In the genomic region with DNA sequence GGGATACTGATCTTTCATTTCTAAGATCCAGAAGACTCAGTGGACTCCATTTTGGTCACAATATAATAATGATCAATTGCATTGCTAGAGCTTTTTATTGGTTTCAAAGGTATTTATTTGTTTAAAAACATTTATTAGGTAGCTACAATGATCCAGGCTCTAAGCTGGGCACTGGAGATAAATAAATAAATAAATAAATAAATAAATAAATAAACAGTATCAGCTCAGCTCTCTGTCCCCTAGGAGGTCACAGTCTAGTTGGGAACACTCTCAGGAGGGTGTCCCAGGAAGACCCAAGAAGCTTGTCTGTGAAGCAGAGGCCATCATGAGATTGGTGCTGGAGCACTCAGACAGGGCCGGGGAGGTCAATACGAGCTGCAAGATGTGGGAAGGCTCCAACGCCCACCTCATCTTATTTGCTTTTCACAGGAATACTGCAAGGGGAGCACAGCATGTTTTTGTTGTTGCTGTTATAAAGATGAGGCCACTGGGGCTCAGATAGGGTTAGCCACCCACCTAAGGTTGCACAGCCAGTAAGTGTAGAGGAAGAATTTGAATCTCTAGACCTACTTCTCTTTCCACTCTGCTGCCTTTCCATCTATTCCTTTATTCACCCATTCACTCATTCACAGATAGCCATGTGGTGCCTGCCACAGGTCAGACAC, we compare ENCODE assay signal across 13 cellular contexts. TPM values are rescaled to one million over a fixed set of nuclear protein-coding genes. Genes with fewer than 3 reads are reported as not detected.
DNase-seq lines count a peak whose midpoint lies in the region; ATAC-seq and TF ChIP-seq lines count a peak whose summit lies in the region.
"Had no signal": no experiment of that assay in that cellular context is flagged by ENCODE, and none has a peak within 500 bp of the region (broad histone marks: within the 10 kb centered on the region; RNA-seq: fewer than 3 reads in every experiment).

No MANE protein-coding gene starts in this region.

- no peak overlapping the region for H3K4me3 ChIP-seq in CD8-positive, alpha-beta T cell (ENCODE audit: low read depth, low read length)
- H3K4me3 ChIP-seq in KMS-11 (IDR thresholded peaks at IDR 0.05; ENCODE audit: insufficient read depth, low read depth, low read length) (no peak overlapping the region), sigmoid colon (no peak overlapping the region)
- H3K4me3 ChIP-seq: suprapubic skin had no signal

- H2AFZ ChIP-seq in KMS-11 (ENCODE audit: low read depth): no peak overlapping the region

- no peak overlapping the region for H3K9ac ChIP-seq in KMS-11

- H3K4me1 ChIP-seq in CD8-positive, alpha-beta T cell (ENCODE audit: insufficient read depth, low read length): peaks cover 83% of the 10 kb centered on the region
- H3K4me1 ChIP-seq in KMS-11 (ENCODE audit: low read depth, poor library complexity, severe bottlenecking) (peaks cover 91% of the 10 kb centered on the region), sigmoid colon (peaks cover 0 to 94% (median 70%) of the 10 kb centered on the region in 4 donors)

- H3K27ac ChIP-seq in CD8-positive, alpha-beta T cell (ENCODE audit: low read depth, low read length): no peak overlapping the region
- H3K27ac ChIP-seq in KMS-11 (peak overlapping the region; percentile 82; the same call in 1 of the 2 replicates), sigmoid colon (peak overlapping the region; percentile 77 to 92 (median 80))
- H3K27ac ChIP-seq: suprapubic skin had no signal

- H3K27ac Mint-ChIP-seq in CD8-positive, alpha-beta T cell: peak overlapping the region; percentile 97
- peak overlapping the region; percentile 100 for H3K27ac Mint-ChIP-seq in activated naive CD8-positive, alpha-beta T cell treated with anti-CD3 and anti-CD28 coated beads for 36 hours

- H3K9me3 ChIP-seq in CD8-positive, alpha-beta T cell (ENCODE audit: low read length): no peaks in the 10 kb centered on the region
- no peaks in the 10 kb centered on the region for H3K9me3 ChIP-seq in sigmoid colon
- H3K9me3 ChIP-seq: suprapubic skin had no signal

- no peak for TF ChIP-seq EP300 in sigmoid colon (IDR thresholded peaks at IDR 0.05)

- no peaks in the 10 kb centered on the region for H4K20me1 ChIP-seq in KMS-11 (ENCODE audit: insufficient read depth)

- H3K4me3 Mint-ChIP-seq in CD8-positive, alpha-beta T cell: no peak overlapping the region
- peak overlapping the region; percentile 27 for H3K4me3 Mint-ChIP-seq in activated naive CD8-positive, alpha-beta T cell treated with anti-CD3 and anti-CD28 coated beads for 36 hours

- no peaks in the 10 kb centered on the region for H3K27me3 Mint-ChIP-seq in CD8-positive, alpha-beta T cell (ENCODE audit: low read depth)
- H3K27me3 Mint-ChIP-seq in activated naive CD8-positive, alpha-beta T cell treated with anti-CD3 and anti-CD28 coated beads for 36 hours: no peaks in the 10 kb centered on the region

- ATAC-seq in CD8-positive, alpha-beta T cell: no peak
- ATAC-seq: SK-N-SH treated with all-trans-retinoic acid at 6 μM for 48 hours had no signal

- no peaks in the 10 kb centered on the region for H3K79me2 ChIP-seq in KMS-11 (ENCODE audit: insufficient read depth, low read depth)

- H3K9me3 Mint-ChIP-seq in CD8-positive, alpha-beta T cell: no peaks in the 10 kb centered on the region
- H3K9me3 Mint-ChIP-seq in activated naive CD8-positive, alpha-beta T cell treated with anti-CD3 and anti-CD28 coated beads for 36 hours: peaks cover 7% of the 10 kb centered on the region

- no peak for DNase-seq in CD8-positive, alpha-beta T cell
- DNase-seq in activated naive CD8-positive, alpha-beta T cell treated with anti-CD3 and anti-CD28 coated beads for 36 hours: no peak
- no peak for DNase-seq in sigmoid colon
- no peak for DNase-seq in hepatic stellate cell (ENCODE audit: low spot score)
- no peak for DNase-seq in NOMO-1 (lab: John Stamatoyannopoulos, UW; ENCODE audit: unreplicated experiment in 2 of 2)
- no peak for DNase-seq in KG1 (lab: John Stamatoyannopoulos, UW)
- DNase-seq: kidney glomerular epithelial cell; NK-92 treated with Interleukin-12 subunit alpha and Interleukin-12 subunit beta, amount 100 ng/mL, for 24 hours; retina had no signal

- POLR2A ChIA-PET in CD8-positive, alpha-beta T cell (lab: Charles Lee): interaction anchor here (0.7 to 3.4 kb wide), 5 partner anchors 7 to 26 kb away, joined by 3 to 19 read pairs (median 8); no protein-coding TSS in a partner anchor

- no peaks in the 10 kb centered on the region for H3K27me3 ChIP-seq in CD8-positive, alpha-beta T cell (ENCODE audit: insufficient read depth, low read length)
- no peaks in the 10 kb centered on the region for H3K27me3 ChIP-seq in KMS-11 (ENCODE audit: insufficient read depth, low read depth)
- no peaks in the 10 kb centered on the region for H3K27me3 ChIP-seq in sigmoid colon
- H3K27me3 ChIP-seq: suprapubic skin had no signal

- CTCF ChIA-PET in CD8-positive, alpha-beta T cell (lab: Charles Lee): interaction anchor here (1.1 to 6.1 kb wide), 4 partner anchors 10 to 176 kb away, joined by 4 to 83 read pairs (median 20); no protein-coding TSS in a partner anchor

- 77 to 84% methylated on average over 3 of the region's 3 CpGs for WGBS in sigmoid colon, 2 donors

- H3K4me2 ChIP-seq in KMS-11: peak overlapping the region; percentile 63; the same call in 1 of the 2 replicates

- no peak for TF ChIP-seq POLR2A in sigmoid colon (IDR thresholded peaks at IDR 0.05)

- TF ChIP-seq CTCF in CD8-positive, alpha-beta T cell (IDR thresholded peaks at IDR 0.05): no peak
- TF ChIP-seq CTCF in KMS-11 (conservative IDR thresholded peaks at IDR 0.05; ENCODE audit: low read depth, low read length) (no peak), sigmoid colon (IDR thresholded peaks at IDR 0.05) (no peak)

- H3K36me3 ChIP-seq in CD8-positive, alpha-beta T cell (ENCODE audit: insufficient read depth, low read length): no peaks in the 10 kb centered on the region
- H3K36me3 ChIP-seq in KMS-11 (ENCODE audit: insufficient read depth) (no peaks in the 10 kb centered on the region), sigmoid colon (peaks cover 0 to 49% (median 12%) of the 10 kb centered on the region in 4 donors)
- H3K36me3 ChIP-seq: suprapubic skin had no signal

- H3K36me3 Mint-ChIP-seq in CD8-positive, alpha-beta T cell: no peaks in the 10 kb centered on the region
- H3K36me3 Mint-ChIP-seq in activated naive CD8-positive, alpha-beta T cell treated with anti-CD3 and anti-CD28 coated beads for 36 hours: peaks cover 50% of the 10 kb centered on the region

- peaks cover 87% of the 10 kb centered on the region for H3K4me1 Mint-ChIP-seq in CD8-positive, alpha-beta T cell (ENCODE audit: low read depth)
- H3K4me1 Mint-ChIP-seq in activated naive CD8-positive, alpha-beta T cell treated with anti-CD3 and anti-CD28 coated beads for 36 hours: peaks cover 86% of the 10 kb centered on the region

- intact Hi-C loops in CD8-positive, alpha-beta T cell (cut with DNase I, micrococcal nuclease): loop anchor here in 1 of 2 experiments (5.0 kb wide), 1 partner anchor 1561 kb away; no protein-coding TSS in a partner anchor
- intact Hi-C loops in sigmoid colon (cut with DNase I): no loop called here

RNA-seq across cellular contexts. Expression of gene ASB2, which starts 15.5 kb away (rescaled TPM):
- 1 to 10 TPM; 1.7 to 2.8 TPM for total RNA-seq in CD8-positive, alpha-beta T cell
- 10 to 100 TPM; 26.4 to 29.1 TPM for total RNA-seq in activated naive CD8-positive, alpha-beta T cell treated with anti-CD3 and anti-CD28 coated beads for 36 hours
- 100 to 1,000 TPM; 117 to 178 (median 139) TPM for total RNA-seq in sigmoid colon
- polyA plus RNA-seq in sigmoid colon: 1 to 10 TPM; 1.2 to 10.0 (median 4.2) TPM

RNA-seq across cellular contexts. Expression of gene FAM181A, which starts 33.8 kb away (rescaled TPM):
- not detected for total RNA-seq in CD8-positive, alpha-beta T cell
- not detected for total RNA-seq in activated naive CD8-positive, alpha-beta T cell treated with anti-CD3 and anti-CD28 coated beads for 36 hours
- total RNA-seq in sigmoid colon: not detected
- not detected for polyA plus RNA-seq in sigmoid colon
- total RNA-seq: bronchial epithelial cell, suprapubic skin had no signal

RNA-seq across cellular contexts. Expression of gene CCDC197, which starts 36.2 kb away (rescaled TPM):
- not detected for total RNA-seq in CD8-positive, alpha-beta T cell
- not detected for total RNA-seq in activated naive CD8-positive, alpha-beta T cell treated with anti-CD3 and anti-CD28 coated beads for 36 hours
- total RNA-seq in sigmoid colon: not detected
- not detected for polyA plus RNA-seq in sigmoid colon
- total RNA-seq: bronchial epithelial cell, suprapubic skin had no signal

Comparison
In these comparisons a context has a peak if more than half of its experiments do, and no peak if none do; other contexts are left out.
1. RNA of gene ASB2, which starts 15.5 kb away (total RNA-seq): 117 to 178 TPM in sigmoid colon and 26.4 to 29.1 TPM in activated naive CD8-positive, alpha-beta T cell treated with anti-CD3 and anti-CD28 coated beads for 36 hours; 1.7 to 2.8 TPM in CD8-positive, alpha-beta T cell; every median in the first group is over 4 times any median in the second.